Comparison of ENCODE assay signal across 13 cellular contexts in the genomic region with DNA sequence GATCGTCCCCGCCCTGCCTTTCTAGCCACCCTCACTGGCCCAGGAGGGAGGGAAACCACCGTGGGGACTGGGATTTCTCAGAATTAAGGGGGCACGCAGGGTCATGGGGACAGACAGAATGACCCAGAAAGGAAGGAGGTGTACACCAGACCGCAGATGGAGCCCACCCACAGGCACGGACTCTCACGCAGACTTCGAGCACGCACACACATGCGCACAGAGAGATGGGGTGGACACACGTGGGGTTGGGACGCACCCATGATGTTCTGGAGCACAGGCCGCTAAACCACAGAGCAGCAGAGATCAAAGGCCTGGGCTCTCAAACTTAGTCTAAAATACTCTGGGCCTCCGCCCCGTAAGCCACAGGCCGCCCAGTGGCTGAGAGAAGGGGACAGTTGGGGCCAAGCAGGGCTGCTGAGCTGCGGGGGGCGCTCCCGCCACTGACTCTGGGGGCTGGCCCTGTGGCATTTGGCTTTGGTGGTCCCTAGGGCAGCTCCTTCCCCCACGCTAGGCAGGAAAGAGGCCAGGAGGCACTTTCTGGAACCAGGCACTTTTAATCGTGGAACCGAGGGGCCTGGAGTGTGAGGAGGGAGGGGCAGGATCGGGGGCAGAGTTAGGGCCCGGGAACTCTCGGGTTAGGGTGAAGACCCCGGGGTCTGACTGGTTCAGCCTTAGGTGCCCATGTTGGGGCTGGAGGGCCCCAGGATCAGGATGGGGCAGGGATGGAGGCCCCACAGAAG. TPM values are rescaled to one million over a fixed set of nuclear protein-coding genes. Genes with fewer than 3 reads are reported as not detected.
DNase-seq lines count a peak whose midpoint lies in the region; ATAC-seq and TF ChIP-seq lines count a peak whose summit lies in the region.
"Had no signal": no experiment of that assay in that cellular context is flagged by ENCODE, and none has a peak within 500 bp of the region (broad histone marks: within the 10 kb centered on the region; RNA-seq: fewer than 3 reads in every experiment).

No MANE protein-coding gene starts in this region.

- no peak overlapping the region for H3K4me3 ChIP-seq in CD4-positive, CD25-positive, alpha-beta regulatory T cell (ENCODE audit: low read depth, low read length)
- H3K4me3 ChIP-seq in Panc1 (ENCODE audit: low read depth in 2 of 2, low read length in 2 of 2) (no peak overlapping the region), adipocyte (ENCODE audit: low read length) (no peak overlapping the region)
- H3K4me3 ChIP-seq: lung had no signal

- peaks cover 18% of the 10 kb centered on the region for H3K4me1 ChIP-seq in CD4-positive, CD25-positive, alpha-beta regulatory T cell (ENCODE audit: control insufficient read depth, insufficient read depth, low read length, poor library complexity, severe bottlenecking)
- H3K4me1 ChIP-seq in Panc1 (ENCODE audit: control insufficient read depth, insufficient read depth, low read length) (peaks cover 42% of the 10 kb centered on the region), adipocyte (ENCODE audit: control insufficient read depth, insufficient read depth, low read length) (peaks cover 8% of the 10 kb centered on the region)

- H3K9me3 Mint-ChIP-seq in CD4-positive, CD25-positive, alpha-beta regulatory T cell: no peaks in the 10 kb centered on the region

- H3K27ac ChIP-seq in CD4-positive, CD25-positive, alpha-beta regulatory T cell (ENCODE audit: insufficient read depth, low read length, poor library complexity, severe bottlenecking): no peak overlapping the region
- peak overlapping the region; percentile 35 for H3K27ac ChIP-seq in Panc1 (ENCODE audit: low read length)
- H3K27ac ChIP-seq: epithelial cell of prostate had no signal

- no TSS peak for BruUV-seq in Panc1 (replicated peaks; lab: Mats Ljungman, UMichigan)

- peak; percentile 29 to 47 for ATAC-seq in CD4-positive, CD25-positive, alpha-beta regulatory T cell (ENCODE audit: low read depth in 2 of 2)
- ATAC-seq in Panc1 (peak; percentile 13; the same call in 1 of the 2 replicates), HG03135 (IDR thresholded peaks at IDR 0.05; ENCODE audit: unreplicated experiment) (no peak), GM19452 (IDR thresholded peaks at IDR 0.05; ENCODE audit: unreplicated experiment) (no peak)

- peak overlapping the region; percentile 42 for H3K9ac ChIP-seq in adipocyte (ENCODE audit: low read length)

- H3K9me3 ChIP-seq in CD4-positive, CD25-positive, alpha-beta regulatory T cell (ENCODE audit: control insufficient read depth in 2 of 2, low read length in 2 of 2): no peaks in the 10 kb centered on the region
- H3K9me3 ChIP-seq in Panc1 (ENCODE audit: control insufficient read depth, insufficient read depth, low read depth, low read length) (no peaks in the 10 kb centered on the region), adipocyte (ENCODE audit: control insufficient read depth, low read length) (no peaks in the 10 kb centered on the region)

- peaks cover 6 to 17% (median 10%) of the 10 kb centered on the region in 4 donors for H3K4me1 Mint-ChIP-seq in CD4-positive, CD25-positive, alpha-beta regulatory T cell

- H3K27me3 ChIP-seq in CD4-positive, CD25-positive, alpha-beta regulatory T cell (ENCODE audit: control insufficient read depth, insufficient read depth, low read length): no peaks in the 10 kb centered on the region
- no peaks in the 10 kb centered on the region for H3K27me3 ChIP-seq in Panc1 (ENCODE audit: control insufficient read depth, insufficient read depth, low read length)
- H3K27me3 ChIP-seq in adipocyte (replicated peaks; ENCODE audit: control insufficient read depth, insufficient read depth, low read length): peaks cover 21% of the 10 kb centered on the region

- TF ChIP-seq CTCF in Panc1 (IDR thresholded peaks at IDR 0.05): no peak
- no peak for TF ChIP-seq CTCF in GM10248 (IDR thresholded peaks at IDR 0.05; ENCODE audit: control extremely low read depth, extremely low read depth, low read depth, missing control alignments)

- intact Hi-C loops in Panc1 (cut with micrococcal nuclease; ENCODE audit: unreplicated experiment): no loop called here

- no peaks in the 10 kb centered on the region for H3K36me3 ChIP-seq in CD4-positive, CD25-positive, alpha-beta regulatory T cell (ENCODE audit: control insufficient read depth, insufficient read depth, low read length)
- H3K36me3 ChIP-seq in Panc1 (ENCODE audit: control insufficient read depth, insufficient read depth, low read length) (no peaks in the 10 kb centered on the region), adipocyte (ENCODE audit: control insufficient read depth, insufficient read depth, low read length, severe bottlenecking) (no peaks in the 10 kb centered on the region)

- CTCF ChIA-PET in Panc1 (lab: Charles Lee) (no interaction called here), GM10248 (lab: Yijun Ruan, JAX) (interaction anchor here (0.6 to 2.0 kb wide), 2 partner anchors 47 to 69 kb away, joined by 3 to 13 read pairs; no protein-coding TSS in a partner anchor)

- POLR2A ChIA-PET in Panc1 (lab: Charles Lee): no interaction called here
- POLR2A ChIA-PET in GM10248 (lab: Yijun Ruan, JAX): no interaction called here

- H3K27ac Mint-ChIP-seq in CD4-positive, CD25-positive, alpha-beta regulatory T cell: peak overlapping the region in 2 of 3 donors; percentile 61 to 76

- DNase-seq in CD4-positive, CD25-positive, alpha-beta regulatory T cell: peak in 2 of 3 donors; percentile 1 to 61
- no peak for DNase-seq in Panc1 (ENCODE audit: low read depth, low spot score)
- DNase-seq in adipocyte (ENCODE audit: low read depth): no peak
- peak; percentile 48 for DNase-seq in mucosa of gallbladder (ENCODE audit: low spot score)
- no peak for DNase-seq in amniotic stem cell (lab: John Stamatoyannopoulos, UW)
- DNase-seq in GM10248 (ENCODE audit: extremely low spot score): no peak
- DNase-seq: DMS79, trophoblast cell had no signal

- H3K4me3 Mint-ChIP-seq in CD4-positive, CD25-positive, alpha-beta regulatory T cell: peak overlapping the region in 2 of 4 donors; percentile 25 to 69

- in situ Hi-C loops in Panc1 (cut with HindIII; ENCODE audit: low pct_unique_long_range_greater_than_20kb, low sequenced_read_pairs): no loop called here

- peaks cover 14% of the 10 kb centered on the region for H3K27me3 Mint-ChIP-seq in CD4-positive, CD25-positive, alpha-beta regulatory T cell

- no peaks in the 10 kb centered on the region for H3K36me3 Mint-ChIP-seq in CD4-positive, CD25-positive, alpha-beta regulatory T cell

RNA-seq across cellular contexts. Expression of a gene that starts 1.5 kb away (rescaled TPM):
- total RNA-seq in CD4-positive, CD25-positive, alpha-beta regulatory T cell: not detected
- not detected for polyA plus RNA-seq in CD4-positive, CD25-positive, alpha-beta regulatory T cell
- total RNA-seq in Panc1 (2021; ENCODE audit: unreplicated experiment): not detected
- 0.30 TPM for polyA plus RNA-seq in Panc1 (2012; ENCODE audit: insufficient read length)
- total RNA-seq in mucosa of gallbladder: not detected
- total RNA-seq: lung, M059J had no signal
- polyA plus RNA-seq: lung had no signal

RNA-seq across cellular contexts. Expression of a gene that starts 8.9 kb away (rescaled TPM):
- 188 TPM for total RNA-seq in CD4-positive, CD25-positive, alpha-beta regulatory T cell
- 1 to 10 TPM; 1.5 to 2.9 (median 2.5) TPM for polyA plus RNA-seq in CD4-positive, CD25-positive, alpha-beta regulatory T cell
- total RNA-seq in Panc1 (2021; ENCODE audit: unreplicated experiment): 115 TPM
- polyA plus RNA-seq in Panc1 (2012; ENCODE audit: insufficient read length): 129 TPM
- total RNA-seq in mucosa of gallbladder: 42.8 TPM

RNA-seq across cellular contexts. Expression of a gene that starts 9.8 kb away (rescaled TPM):
- 376 TPM for total RNA-seq in CD4-positive, CD25-positive, alpha-beta regulatory T cell
- 1,000 to 10,000 TPM; 1,701 to 2,097 (median 1,858) TPM for polyA plus RNA-seq in CD4-positive, CD25-positive, alpha-beta regulatory T cell
- total RNA-seq in Panc1 (2021; ENCODE audit: unreplicated experiment) (183 TPM), mucosa of gallbladder (129 TPM)
- 402 TPM for polyA plus RNA-seq in Panc1 (2012; ENCODE audit: insufficient read length)

RNA-seq across cellular contexts. Expression of a gene that starts 16.0 kb away (rescaled TPM):
- 320 TPM for total RNA-seq in CD4-positive, CD25-positive, alpha-beta regulatory T cell
- polyA plus RNA-seq in CD4-positive, CD25-positive, alpha-beta regulatory T cell: 1,000 to 10,000 TPM; 1,249 to 1,544 (median 1,415) TPM
- total RNA-seq in Panc1 (2021; ENCODE audit: unreplicated experiment) (66.3 TPM), mucosa of gallbladder (55.4 TPM)
- 206 TPM for polyA plus RNA-seq in Panc1 (2012; ENCODE audit: insufficient read length)

RNA-seq across cellular contexts. Expression of a gene that starts 19.6 kb away (rescaled TPM):
- total RNA-seq in CD4-positive, CD25-positive, alpha-beta regulatory T cell: 1.8 TPM
- 1 to 10 TPM in 3 of 4 donors, under 1 TPM in 1; 0.36 to 4.0 (median 2.4) TPM for polyA plus RNA-seq in CD4-positive, CD25-positive, alpha-beta regulatory T cell
- total RNA-seq in Panc1 (2021; ENCODE audit: unreplicated experiment): 0.59 TPM
- polyA plus RNA-seq in Panc1 (2012; ENCODE audit: insufficient read length): 0.31 TPM
- total RNA-seq in mucosa of gallbladder: 0.69 TPM
- total RNA-seq: M059J had no signal

Comparison
In these comparisons a context has a peak if more than half of its experiments do, and no peak if none do; other contexts are left out.
1. ATAC-seq: peak in CD4-positive, CD25-positive, alpha-beta regulatory T cell (2 of 2) and Panc1 (single experiment); none in HG03135 (single experiment) and GM19452 (single experiment).
2. DNase-seq: peak in CD4-positive, CD25-positive, alpha-beta regulatory T cell (2 of 3) and mucosa of gallbladder (single experiment); none in Panc1 (single experiment), adipocyte (single experiment), amniotic stem cell (single experiment) and GM10248 (single experiment).